15 cellular contexts compared by ENCODE assay signal in the genomic region with DNA sequence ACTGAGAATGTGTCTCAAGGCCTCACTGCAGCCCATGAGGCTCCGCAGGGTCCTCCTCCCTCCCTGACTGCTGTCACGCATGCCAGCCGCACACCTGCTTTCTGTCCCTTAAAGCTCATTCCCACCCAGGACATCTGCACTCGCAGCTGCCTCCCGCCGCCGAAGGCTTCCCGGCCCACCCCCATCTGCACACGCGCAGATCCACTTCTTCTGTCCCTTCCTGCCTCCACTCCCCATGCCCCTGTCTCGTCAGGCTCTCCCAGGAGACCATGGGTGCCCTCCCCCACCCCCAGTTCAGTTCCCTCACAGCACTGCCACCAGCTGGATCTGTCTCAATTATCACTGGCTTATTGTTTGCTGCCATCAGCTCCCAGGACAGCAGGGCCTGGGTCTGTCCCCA.
A peak's percentile ranks its signal among the peaks of the same experiment; 100 is the strongest.
DNase-seq lines count a peak whose midpoint lies in the region; ATAC-seq and TF ChIP-seq lines count a peak whose summit lies in the region.
"Had no signal": no experiment of that assay in that cellular context is flagged by ENCODE, and none has a peak within 500 bp of the region (broad histone marks: within the 10 kb centered on the region; RNA-seq: fewer than 3 reads in every experiment).

No MANE protein-coding gene starts in this region.

- H3K4me1 ChIP-seq in OCI-LY3 (ENCODE audit: low read length) (peaks cover 19% of the 10 kb centered on the region), right atrium auricular region (no peaks in the 10 kb centered on the region)

- H3K4me3 ChIP-seq in NB4 (ENCODE audit: low read depth, low read length): no peak overlapping the region
- no peak overlapping the region for H3K4me3 ChIP-seq in OCI-LY3 (ENCODE audit: low read length)
- no peak overlapping the region for H3K4me3 ChIP-seq in right atrium auricular region
- H3K4me3 ChIP-seq: heart left ventricle, PC-9, spleen had no signal

- H3K79me2 ChIP-seq in OCI-LY3 (ENCODE audit: low read length): no peaks in the 10 kb centered on the region

- DNase-seq in DMS79 treated with DMSO at 0.1 percent for 48 hours (lab: John Stamatoyannopoulos, UW) (peak; percentile 25), DMS79 (lab: John Stamatoyannopoulos, UW) (no peak), NB4 (ENCODE audit: low read depth) (peak; percentile 65), neural crest cell (ENCODE audit: low read depth, low spot score) (no peak), omental fat pad (ENCODE audit: low spot score) (no peak), right atrium auricular region (ENCODE audit: low spot score) (no peak)
- no peak for DNase-seq in NK-92 treated with Interleukin-12 subunit alpha and Interleukin-12 subunit beta, amount 100 ng/mL, for 24 hours (lab: John Stamatoyannopoulos, UW)
- DNase-seq: 8988T; activated CD4-positive, alpha-beta T cell treated with anti-CD3 and anti-CD28 coated beads for 36 hours; heart left ventricle; left colon; PC-9; spleen; T-helper 17 cell had no signal

- H2AFZ ChIP-seq in OCI-LY3 (ENCODE audit: low read depth, low read length): peak overlapping the region; percentile 39
- H2AFZ ChIP-seq: PC-9 had no signal

- peak overlapping the region; percentile 41 for H3K4me2 ChIP-seq in OCI-LY3 (ENCODE audit: low read length)
- H3K4me2 ChIP-seq: PC-9 had no signal

- H3K36me3 ChIP-seq in OCI-LY3 (replicated peaks; ENCODE audit: low read depth, low read length): no peaks in the 10 kb centered on the region
- H3K36me3 ChIP-seq in right atrium auricular region: no peaks in the 10 kb centered on the region
- H3K36me3 ChIP-seq: heart left ventricle, spleen had no signal

- no peaks in the 10 kb centered on the region for H3K27me3 Mint-ChIP-seq in neural crest cell (ENCODE audit: low read depth)
- H3K27me3 Mint-ChIP-seq: activated CD4-positive, alpha-beta T cell treated with anti-CD3 and anti-CD28 coated beads for 36 hours; T-helper 17 cell had no signal

- TF ChIP-seq CTCF in NB4 (IDR thresholded peaks at IDR 0.05; ENCODE audit: low read depth, low read length): no peak
- TF ChIP-seq CTCF in OCI-LY3 (IDR thresholded peaks at IDR 0.05; ENCODE audit: low read depth, low read length): no peak
- no peak for TF ChIP-seq CTCF in neural crest cell (conservative IDR thresholded peaks at IDR 0.05)
- TF ChIP-seq CTCF in omental fat pad (IDR thresholded peaks at IDR 0.05): no peak
- no peak for TF ChIP-seq CTCF in right atrium auricular region (IDR thresholded peaks at IDR 0.05)

- no peaks in the 10 kb centered on the region for H4K20me1 ChIP-seq in OCI-LY3 (ENCODE audit: insufficient read depth, low read length)

- peak overlapping the region; percentile 31 for H3K27ac Mint-ChIP-seq in neural crest cell (ENCODE audit: unreplicated experiment)
- H3K27ac Mint-ChIP-seq: activated CD4-positive, alpha-beta T cell treated with anti-CD3 and anti-CD28 coated beads for 36 hours; T-helper 17 cell had no signal

- H3K27me3 ChIP-seq in OCI-LY3 (ENCODE audit: low read depth, low read length) (peaks cover 20% of the 10 kb centered on the region), right atrium auricular region (no peaks in the 10 kb centered on the region)
- H3K27me3 ChIP-seq: heart left ventricle had no signal

- ATAC-seq in omental fat pad (ENCODE audit: low FRiP score): no peak
- ATAC-seq: activated CD4-positive, alpha-beta T cell treated with anti-CD3 and anti-CD28 coated beads for 36 hours; heart left ventricle; left colon; T-helper 17 cell had no signal

- H3K27ac ChIP-seq in OCI-LY3 (ENCODE audit: low read length) (no peak overlapping the region), right atrium auricular region (no peak overlapping the region)
- H3K27ac ChIP-seq: PC-9 had no signal

- no peaks in the 10 kb centered on the region for H3K9me3 ChIP-seq in OCI-LY3 (ENCODE audit: insufficient read depth, low read length)
- no peaks in the 10 kb centered on the region for H3K9me3 ChIP-seq in right atrium auricular region
- H3K9me3 ChIP-seq: heart left ventricle, spleen had no signal

- no peaks in the 10 kb centered on the region for H3K9me3 Mint-ChIP-seq in neural crest cell

- H3K9ac ChIP-seq in OCI-LY3 (ENCODE audit: low read length): no peak overlapping the region

- peaks cover 7% of the 10 kb centered on the region for H3K4me1 Mint-ChIP-seq in neural crest cell
- H3K4me1 Mint-ChIP-seq: activated CD4-positive, alpha-beta T cell treated with anti-CD3 and anti-CD28 coated beads for 36 hours; T-helper 17 cell had no signal

- H3K36me3 Mint-ChIP-seq in neural crest cell (ENCODE audit: low read depth): no peaks in the 10 kb centered on the region

- TF ChIP-seq POLR2A in NB4 (IDR thresholded peaks at IDR 0.05; ENCODE audit: extremely low read depth, insufficient read length): no peak

- no peak overlapping the region for H3K4me3 Mint-ChIP-seq in neural crest cell
- H3K4me3 Mint-ChIP-seq: activated CD4-positive, alpha-beta T cell treated with anti-CD3 and anti-CD28 coated beads for 36 hours; T-helper 17 cell had no signal

Comparison
In these comparisons a context has a peak if more than half of its experiments do, and no peak if none do; other contexts are left out.
1. DNase-seq: peak in DMS79 treated with DMSO at 0.1 percent for 48 hours (single experiment) and NB4 (single experiment); none in DMS79 (single experiment), neural crest cell (single experiment), NK-92 treated with Interleukin-12 subunit alpha and Interleukin-12 subunit beta, amount 100 ng/mL, for 24 hours (single experiment), omental fat pad (single experiment) and right atrium auricular region (single experiment).